Comparison of ENCODE assay signal across 8 cellular contexts in the genomic region with DNA sequence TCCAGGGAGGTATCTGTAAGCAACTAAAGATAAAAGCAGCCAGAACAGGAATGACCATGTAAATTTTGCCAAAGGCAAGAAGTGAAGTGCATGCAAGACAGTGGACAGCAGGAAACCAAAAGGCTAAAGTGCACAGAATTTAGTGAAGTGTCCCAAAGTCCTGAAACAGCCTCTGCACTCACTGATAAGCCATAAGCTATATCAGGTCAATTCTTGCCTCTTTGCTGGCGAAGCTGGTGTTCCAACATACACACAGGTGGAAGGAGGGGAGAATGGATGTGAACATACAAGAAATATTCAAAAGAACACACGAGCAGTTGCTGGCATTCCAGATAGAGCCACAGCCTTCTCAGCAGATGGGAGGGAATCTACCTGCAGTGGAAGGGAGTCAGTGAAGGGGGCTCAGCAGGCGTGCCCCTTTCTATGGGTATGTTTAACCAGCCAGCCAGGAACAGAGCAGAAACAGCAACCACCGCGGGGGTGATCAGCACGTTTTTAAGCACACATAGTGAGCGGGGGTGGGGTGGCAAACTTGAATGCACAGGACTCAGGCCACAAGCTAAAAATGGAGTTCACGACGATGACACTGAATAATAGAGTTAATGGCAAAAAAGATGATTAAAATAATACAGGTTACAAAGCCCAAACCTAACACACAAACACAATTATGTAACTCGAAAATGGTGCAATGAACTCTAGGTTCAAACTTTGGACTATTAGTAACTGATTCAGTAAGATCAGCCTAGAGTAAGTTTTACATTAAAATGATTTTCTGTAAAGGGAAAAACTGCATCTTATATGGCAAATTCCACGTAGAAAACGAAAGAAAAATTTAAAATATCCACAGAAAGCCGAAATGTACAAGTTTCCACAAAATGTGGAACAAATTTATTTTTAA. TPM values are rescaled to one million over a fixed set of nuclear protein-coding genes. Genes with fewer than 3 reads are reported as not detected.
A peak's percentile ranks its signal among the peaks of the same experiment; 100 is the strongest.
DNase-seq lines count a peak whose midpoint lies in the region; ATAC-seq, FAIRE-seq and TF ChIP-seq lines count a peak whose summit lies in the region.

No MANE protein-coding gene starts in this region.

- no peaks in the 10 kb centered on the region for H3K27me3 Mint-ChIP-seq in activated CD4-positive, alpha-beta memory T cell treated with anti-CD3 and anti-CD28 coated beads for 36 hours
- H3K27me3 Mint-ChIP-seq in neural progenitor cell (ENCODE audit: insufficient read depth, low read depth) = peaks cover 5% of the 10 kb centered on the region

- H3K27ac ChIP-seq in fibroblast of lung (ENCODE audit: insufficient read depth, low read length) (peak overlapping the region; percentile 91), neural progenitor cell (no peak overlapping the region)

- DNase-seq in AG09309 (ENCODE audit: low read depth) (no peak), HTR-8/SVneo (ENCODE audit: insufficient read length, low spot score) (no peak), fibroblast of lung (ENCODE audit: low read depth in 2 of 2) (peak; percentile 20 to 25), neural progenitor cell (ENCODE audit: low spot score) (peak; percentile 39), GM12892 (ENCODE audit: insufficient read length) (no peak)
- peak; percentile 45 for DNase-seq in activated CD4-positive, alpha-beta memory T cell treated with anti-CD3 and anti-CD28 coated beads for 36 hours
- DNase-seq in effector CD8-positive, alpha-beta T cell (lab: John Stamatoyannopoulos, UW) = no peak

- FAIRE-seq in HTR-8/SVneo (lab: Jason Lieb, UNC) = peak; percentile 57
- FAIRE-seq in GM12892 (lab: Jason Lieb, UNC) = no peak

- peak overlapping the region; percentile 88 for H3K4me3 Mint-ChIP-seq in activated CD4-positive, alpha-beta memory T cell treated with anti-CD3 and anti-CD28 coated beads for 36 hours
- peak overlapping the region; percentile 90 for H3K4me3 Mint-ChIP-seq in neural progenitor cell

- peaks cover 37% of the 10 kb centered on the region for H3K4me1 Mint-ChIP-seq in activated CD4-positive, alpha-beta memory T cell treated with anti-CD3 and anti-CD28 coated beads for 36 hours (ENCODE audit: low read depth)
- H3K4me1 Mint-ChIP-seq in neural progenitor cell = peaks cover 22% of the 10 kb centered on the region

- H3K36me3 Mint-ChIP-seq in activated CD4-positive, alpha-beta memory T cell treated with anti-CD3 and anti-CD28 coated beads for 36 hours = peaks cover 32% of the 10 kb centered on the region
- H3K36me3 Mint-ChIP-seq in neural progenitor cell = peaks cover 32% of the 10 kb centered on the region

- H3K9me3 ChIP-seq in fibroblast of lung (ENCODE audit: control insufficient read depth, insufficient read depth, low read depth, low read length) (no peaks in the 10 kb centered on the region), neural progenitor cell (ENCODE audit: low read depth) (no peaks in the 10 kb centered on the region)

- intact Hi-C loops in activated CD4-positive, alpha-beta memory T cell treated with anti-CD3 and anti-CD28 coated beads for 36 hours (cut with micrococcal nuclease) = loop anchor here (10.0 kb wide), 1 partner anchor 1369 kb away; the partner anchor contains the start of gene WRNIP1

- TF ChIP-seq CTCF in AG09309 (IDR thresholded peaks at IDR 0.05; ENCODE audit: control insufficient read depth, insufficient read depth, low read depth, low read length, missing control alignments) = no peak
- no peak for TF ChIP-seq CTCF in fibroblast of lung (conservative IDR thresholded peaks at IDR 0.05 in 1 of 2, IDR thresholded peaks at IDR 0.05 in 1 of 2; ENCODE audit: low read depth in 1 of 2, low read length in 2 of 2)
- no peak for TF ChIP-seq CTCF in neural progenitor cell (IDR thresholded peaks at IDR 0.05)

- H3K27me3 ChIP-seq in fibroblast of lung (ENCODE audit: control insufficient read depth, insufficient read depth, low read length) (no peaks in the 10 kb centered on the region), neural progenitor cell (peaks cover 6% of the 10 kb centered on the region)

- H3K79me2 ChIP-seq in fibroblast of lung (ENCODE audit: control insufficient read depth, insufficient read depth, low read length) = peaks cover 33% of the 10 kb centered on the region
- no peaks in the 10 kb centered on the region for H3K79me2 ChIP-seq in neural progenitor cell (ENCODE audit: low read depth)

- peaks cover 24% of the 10 kb centered on the region for H3F3A ChIP-seq in neural progenitor cell (ENCODE audit: low read depth)

- H4K20me1 ChIP-seq in fibroblast of lung (ENCODE audit: control insufficient read depth, extremely low read depth, insufficient read depth, low read length) = no peaks in the 10 kb centered on the region
- no peaks in the 10 kb centered on the region for H4K20me1 ChIP-seq in neural progenitor cell (ENCODE audit: low read depth)

- H3K4me1 ChIP-seq in fibroblast of lung (ENCODE audit: control insufficient read depth, extremely low read depth, insufficient read depth, low read length) (peaks cover 2% of the 10 kb centered on the region), neural progenitor cell (peaks cover 15% of the 10 kb centered on the region)

- CTCF ChIA-PET in activated CD4-positive, alpha-beta memory T cell treated with anti-CD3 and anti-CD28 coated beads for 36 hours (lab: Charles Lee) = no interaction called here

- peak overlapping the region; percentile 39 for H3K27ac Mint-ChIP-seq in activated CD4-positive, alpha-beta memory T cell treated with anti-CD3 and anti-CD28 coated beads for 36 hours
- no peak overlapping the region for H3K27ac Mint-ChIP-seq in neural progenitor cell

- POLR2A ChIA-PET in activated CD4-positive, alpha-beta memory T cell treated with anti-CD3 and anti-CD28 coated beads for 36 hours (lab: Charles Lee) = interaction anchor here (3.5 kb wide), 1 partner anchor 112 kb away, joined by 32 read pairs; a partner anchor contains a TSS

- H3K9me3 Mint-ChIP-seq in activated CD4-positive, alpha-beta memory T cell treated with anti-CD3 and anti-CD28 coated beads for 36 hours = peaks cover 2% of the 10 kb centered on the region
- H3K9me3 Mint-ChIP-seq in neural progenitor cell = peaks cover 13% of the 10 kb centered on the region

- H3K36me3 ChIP-seq in fibroblast of lung (ENCODE audit: control insufficient read depth, insufficient read depth, low read length) (peaks cover 6% of the 10 kb centered on the region), neural progenitor cell (peaks cover 9% of the 10 kb centered on the region)

- H3K4me2 ChIP-seq in fibroblast of lung (ENCODE audit: extremely low read depth, insufficient read depth, low read length) = peak overlapping the region; percentile 89
- H3K4me2 ChIP-seq in neural progenitor cell = peak overlapping the region; percentile 89

- H3K9ac ChIP-seq in fibroblast of lung (ENCODE audit: insufficient read depth, low read length) (peak overlapping the region; percentile 89), neural progenitor cell (no peak overlapping the region)

- ATAC-seq in GM21737 (IDR thresholded peaks at IDR 0.05; ENCODE audit: unreplicated experiment) = no peak

- H3K4me3 ChIP-seq in AG09309 (ENCODE audit: control insufficient read depth, low read depth, low read length) (peak overlapping the region; percentile 94), fibroblast of lung (replicated peaks in 1 of 4; ENCODE audit: control extremely low read depth in 1 of 4, insufficient read depth in 1 of 4, low read depth in 3 of 4, low read length in 4 of 4) (peak overlapping the region; percentile 67 to 84 (median 76)), neural progenitor cell (peak overlapping the region; percentile 81)

- TF ChIP-seq POLR2A in GM12892 (IDR thresholded peaks at IDR 0.05; ENCODE audit: low read depth, low read length) = no peak

- H2AFZ ChIP-seq in fibroblast of lung (ENCODE audit: low read length) (no peak overlapping the region), neural progenitor cell (replicated peaks) (peak overlapping the region; percentile 94)

RNA-seq across cellular contexts. Expression of gene ECI2, which starts 1.2 kb away (rescaled TPM):
- total RNA-seq in activated CD4-positive, alpha-beta memory T cell treated with anti-CD3 and anti-CD28 coated beads for 36 hours = 10 to 100 TPM; 42.5 to 43.3 TPM
- 91.4 and 157 TPM in 2 replicates for total RNA-seq in fibroblast of lung
- polyA plus RNA-seq in fibroblast of lung = 85.2 and 130 TPM in 2 replicates
- 107 and 162 TPM in 2 replicates for polyA plus RNA-seq in fibroblast of lung (2012)
- 37.0 and 76.5 TPM in 2 replicates for polyA minus RNA-seq in fibroblast of lung (ENCODE audit: low replicate concordance)
- 33.4 and 49.1 TPM in 2 replicates for total RNA-seq in neural progenitor cell (ENCODE audit: low replicate concordance)
- 37.6 TPM for polyA plus RNA-seq in GM12892 (2012; ENCODE audit: missing spikeins)

RNA-seq across cellular contexts. Expression of gene FAM217A, which starts 55.3 kb away (rescaled TPM):
- total RNA-seq in activated CD4-positive, alpha-beta memory T cell treated with anti-CD3 and anti-CD28 coated beads for 36 hours = not detected
- total RNA-seq in fibroblast of lung (not detected in 2 replicates), neural progenitor cell (ENCODE audit: low replicate concordance) (not detected in 2 replicates)
- polyA plus RNA-seq in fibroblast of lung = not detected in 2 replicates
- polyA plus RNA-seq in fibroblast of lung (2012) = not detected in 2 replicates
- not detected in 2 replicates for polyA minus RNA-seq in fibroblast of lung (ENCODE audit: low replicate concordance)
- not detected for polyA plus RNA-seq in GM12892 (2012; ENCODE audit: missing spikeins)

Comparison
In these comparisons a context has a peak if more than half of its experiments do, and no peak if none do; other contexts are left out.
1. DNase-seq: peak in activated CD4-positive, alpha-beta memory T cell treated with anti-CD3 and anti-CD28 coated beads for 36 hours (single experiment), fibroblast of lung (2 of 2) and neural progenitor cell (single experiment); none in AG09309 (single experiment), HTR-8/SVneo (single experiment), effector CD8-positive, alpha-beta T cell (single experiment) and GM12892 (single experiment).
2. Peak in every context shown above with its lines, with median percentiles within 50 percentile points of each other: H3K4me3 ChIP-seq.